In genomic region chr1:167430134-167430848, GRCh38 we compare ENCODE assay signal across 10 cellular contexts.
DNase-seq lines count a peak whose midpoint lies in the region; ATAC-seq and TF ChIP-seq lines count a peak whose summit lies in the region.
"Had no signal": no experiment of that assay in that cellular context is flagged by ENCODE, and none has a peak within 500 bp of the region (broad histone marks: within the 10 kb centered on the region; RNA-seq: fewer than 3 reads in every experiment).

No MANE protein-coding gene starts in this region.

- H3K36me3 ChIP-seq in neuronal stem cell (replicated peaks in 1 of 2; ENCODE audit: control insufficient read depth in 2 of 2, insufficient read depth in 2 of 2, low read length in 2 of 2) (no peaks in the 10 kb centered on the region), tibial nerve (no peaks in the 10 kb centered on the region)

- no peak for ATAC-seq in activated CD8-positive, alpha-beta memory T cell treated with anti-CD3 and anti-CD28 coated beads, Interleukin-2, amount 10 ng/mL, durations not matched to agents 7 days and 5 days
- peak; percentile 50 for ATAC-seq in HG02870 (IDR thresholded peaks at IDR 0.05; ENCODE audit: unreplicated experiment)

- H3K27ac ChIP-seq in neuronal stem cell (replicated peaks; ENCODE audit: low read length) = no peak overlapping the region
- no peak overlapping the region for H3K27ac ChIP-seq in tibial nerve

- no peak for DNase-seq in activated CD8-positive, alpha-beta memory T cell treated with anti-CD3 and anti-CD28 coated beads, Interleukin-2, amount 10 ng/mL, durations not matched to agents 7 days and 5 days
- DNase-seq in activated CD8-positive, alpha-beta memory T cell treated with anti-CD3 and anti-CD28 coated beads for 24 hours = no peak
- DNase-seq in activated T-helper 1 cell treated with anti-CD3 and anti-CD28 coated beads, Interleukin-12 subunit alpha, Interleukin-12 subunit beta, Interleukin-2, Interleukin-4 antibody, amounts not matched to agents 30 ng/mL and 10 ng/mL and 1 ng/mL, durations not matched to agents 14 hours and 24 hours and 36 hours (ENCODE audit: low spot score) = no peak
- DNase-seq in neuronal stem cell (ENCODE audit: low spot score) (no peak), HT-29 (ENCODE audit: low spot score) (no peak), tibial nerve (ENCODE audit: low spot score in 2 of 2) (no peak)
- no peak for DNase-seq in stimulated activated naive CD4-positive, alpha-beta T cell (lab: John Stamatoyannopoulos, UW)
- DNase-seq: aorta, right cardiac atrium had no signal

- no peaks in the 10 kb centered on the region for H3K79me1 ChIP-seq in neuronal stem cell (ENCODE audit: low read depth, low read length)

- no peak overlapping the region for H3K4me3 Mint-ChIP-seq in activated CD8-positive, alpha-beta memory T cell treated with anti-CD3 and anti-CD28 coated beads, Interleukin-2, amount 10 ng/mL, durations not matched to agents 7 days and 5 days
- no peak overlapping the region for H3K4me3 Mint-ChIP-seq in activated T-helper 1 cell treated with anti-CD3 and anti-CD28 coated beads, Interleukin-12 subunit alpha, Interleukin-12 subunit beta, Interleukin-2, Interleukin-4 antibody, amounts not matched to agents 30 ng/mL and 10 ng/mL and 1 ng/mL, durations not matched to agents 14 hours and 24 hours and 36 hours

- H4K91ac ChIP-seq in neuronal stem cell (ENCODE audit: low read depth, low read length, poor library complexity) = no peak overlapping the region

- H3K4me3 ChIP-seq in neuronal stem cell (ENCODE audit: low read length in 2 of 2) (no peak overlapping the region), tibial nerve (no peak overlapping the region)

- no peak overlapping the region for H3K4me2 ChIP-seq in neuronal stem cell (ENCODE audit: insufficient read depth, low read length, poor library complexity, severe bottlenecking)

- peak overlapping the region; percentile 66 for H2BK5ac ChIP-seq in neuronal stem cell (ENCODE audit: low read length)

- no peaks in the 10 kb centered on the region for H3K27me3 Mint-ChIP-seq in activated CD8-positive, alpha-beta memory T cell treated with anti-CD3 and anti-CD28 coated beads, Interleukin-2, amount 10 ng/mL, durations not matched to agents 7 days and 5 days
- no peaks in the 10 kb centered on the region for H3K27me3 Mint-ChIP-seq in activated T-helper 1 cell treated with anti-CD3 and anti-CD28 coated beads, Interleukin-12 subunit alpha, Interleukin-12 subunit beta, Interleukin-2, Interleukin-4 antibody, amounts not matched to agents 30 ng/mL and 10 ng/mL and 1 ng/mL, durations not matched to agents 14 hours and 24 hours and 36 hours (ENCODE audit: insufficient read depth)

- no CpG with 5 or more reads among the region's 17 CpGs for WGBS in neuronal stem cell (ENCODE audit: extremely low coverage in 2 of 2, insufficient read length in 2 of 2, insufficient replicate concordance in 1 of 2), 2 donors
- WGBS in tibial nerve, 2 donors = 72 to 77% methylated on average over 17 of the region's 17 CpGs

- H3K9me3 ChIP-seq in neuronal stem cell (replicated peaks in 1 of 2; ENCODE audit: control insufficient read depth in 2 of 2, insufficient read depth in 1 of 2, low read depth in 1 of 2, low read length in 2 of 2) (peaks cover under 1 to 1% of the 10 kb centered on the region in 2 donors), tibial nerve (peaks cover 0 to under 1% (median 0%) of the 10 kb centered on the region in 4 donors)

- H3K4me1 ChIP-seq in neuronal stem cell (ENCODE audit: control insufficient read depth in 2 of 2, insufficient read depth in 1 of 2, low read depth in 1 of 2, low read length in 2 of 2) = peaks cover 20 to 21% of the 10 kb centered on the region in 2 donors
- H3K4me1 ChIP-seq in tibial nerve = no peaks in the 10 kb centered on the region

- CTCF ChIA-PET in activated CD8-positive, alpha-beta memory T cell treated with anti-CD3 and anti-CD28 coated beads, Interleukin-2, amount 10 ng/mL, durations not matched to agents 7 days and 5 days (lab: Charles Lee) = no interaction called here

- no peak overlapping the region for H4K8ac ChIP-seq in neuronal stem cell (ENCODE audit: low read depth, low read length)

- H2AK5ac ChIP-seq in neuronal stem cell (ENCODE audit: low read depth, low read length) = no peak overlapping the region

- H2BK12ac ChIP-seq in neuronal stem cell (ENCODE audit: low read length) = no peak overlapping the region

- H3K27me3 ChIP-seq in neuronal stem cell (ENCODE audit: control insufficient read depth in 3 of 3, insufficient read depth in 3 of 3, low read depth in 1 of 3, low read length in 3 of 3) (no peaks in the 10 kb centered on the region), tibial nerve (no peaks in the 10 kb centered on the region)

- H3K23ac ChIP-seq in neuronal stem cell (ENCODE audit: low read depth, low read length, poor library complexity) = no peak overlapping the region

- H3K18ac ChIP-seq in neuronal stem cell (ENCODE audit: low read length) = peak overlapping the region; percentile 54

- no peak overlapping the region for H2BK120ac ChIP-seq in neuronal stem cell (ENCODE audit: low read depth, low read length)

- H3K4ac ChIP-seq in neuronal stem cell (ENCODE audit: low read length) = no peak overlapping the region

- peak overlapping the region; percentile 61 for H3K9ac ChIP-seq in neuronal stem cell (ENCODE audit: low read depth, low read length, poor library complexity)

- no peak for TF ChIP-seq EP300 in tibial nerve (IDR thresholded peaks at IDR 0.05)

- H3K4me1 Mint-ChIP-seq in activated CD8-positive, alpha-beta memory T cell treated with anti-CD3 and anti-CD28 coated beads, Interleukin-2, amount 10 ng/mL, durations not matched to agents 7 days and 5 days = peaks cover 31% of the 10 kb centered on the region
- peaks cover 22% of the 10 kb centered on the region for H3K4me1 Mint-ChIP-seq in activated T-helper 1 cell treated with anti-CD3 and anti-CD28 coated beads, Interleukin-12 subunit alpha, Interleukin-12 subunit beta, Interleukin-2, Interleukin-4 antibody, amounts not matched to agents 30 ng/mL and 10 ng/mL and 1 ng/mL, durations not matched to agents 14 hours and 24 hours and 36 hours (ENCODE audit: low read depth)

- peak overlapping the region; percentile 28 for H3K27ac Mint-ChIP-seq in activated CD8-positive, alpha-beta memory T cell treated with anti-CD3 and anti-CD28 coated beads, Interleukin-2, amount 10 ng/mL, durations not matched to agents 7 days and 5 days
- H3K27ac Mint-ChIP-seq in activated T-helper 1 cell treated with anti-CD3 and anti-CD28 coated beads, Interleukin-12 subunit alpha, Interleukin-12 subunit beta, Interleukin-2, Interleukin-4 antibody, amounts not matched to agents 30 ng/mL and 10 ng/mL and 1 ng/mL, durations not matched to agents 14 hours and 24 hours and 36 hours = peak overlapping the region; percentile 68

- intact Hi-C loops in activated T-helper 1 cell treated with anti-CD3 and anti-CD28 coated beads, Interleukin-12 subunit alpha, Interleukin-12 subunit beta, Interleukin-2, Interleukin-4 antibody, amounts not matched to agents 30 ng/mL and 10 ng/mL and 1 ng/mL, durations not matched to agents 14 hours and 24 hours and 36 hours (cut with micrococcal nuclease) = loop anchor here (10.0 kb wide), 1 partner anchor 55 kb away; no protein-coding TSS in a partner anchor

- no peaks in the 10 kb centered on the region for H3K9me3 Mint-ChIP-seq in activated CD8-positive, alpha-beta memory T cell treated with anti-CD3 and anti-CD28 coated beads, Interleukin-2, amount 10 ng/mL, durations not matched to agents 7 days and 5 days (ENCODE audit: low read depth)
- no peaks in the 10 kb centered on the region for H3K9me3 Mint-ChIP-seq in activated T-helper 1 cell treated with anti-CD3 and anti-CD28 coated beads, Interleukin-12 subunit alpha, Interleukin-12 subunit beta, Interleukin-2, Interleukin-4 antibody, amounts not matched to agents 30 ng/mL and 10 ng/mL and 1 ng/mL, durations not matched to agents 14 hours and 24 hours and 36 hours

- TF ChIP-seq POLR2A in tibial nerve (IDR thresholded peaks at IDR 0.05) = no peak

- no peak for TF ChIP-seq CTCF in tibial nerve (IDR thresholded peaks at IDR 0.05)

- no peak overlapping the region for H2BK15ac ChIP-seq in neuronal stem cell (ENCODE audit: low read length)

- no peak overlapping the region for H2AFZ ChIP-seq in neuronal stem cell (ENCODE audit: low read length)

- H3K36me3 Mint-ChIP-seq in activated CD8-positive, alpha-beta memory T cell treated with anti-CD3 and anti-CD28 coated beads, Interleukin-2, amount 10 ng/mL, durations not matched to agents 7 days and 5 days = peaks cover 30% of the 10 kb centered on the region
- H3K36me3 Mint-ChIP-seq in activated T-helper 1 cell treated with anti-CD3 and anti-CD28 coated beads, Interleukin-12 subunit alpha, Interleukin-12 subunit beta, Interleukin-2, Interleukin-4 antibody, amounts not matched to agents 30 ng/mL and 10 ng/mL and 1 ng/mL, durations not matched to agents 14 hours and 24 hours and 36 hours (ENCODE audit: low read depth) = peaks cover 23% of the 10 kb centered on the region

- H3K14ac ChIP-seq in neuronal stem cell (ENCODE audit: low read length) = no peak overlapping the region
